Comparison of ENCODE assay signal across 25 cellular contexts in genomic region chr4:26385690-26386089, GRCh38.
"Had no signal": no experiment of that assay in that cellular context is flagged by ENCODE, and none has a peak within 500 bp of the region (broad histone marks: within the 10 kb centered on the region; RNA-seq: fewer than 3 reads in every experiment).

No MANE protein-coding gene starts in this region.

- H3K4me1 ChIP-seq: Peyer's patch had no signal

- H3K4me3 Mint-ChIP-seq: activated CD8-positive, alpha-beta memory T cell treated with anti-CD3 and anti-CD28 coated beads, Interleukin-2, amount 10 ng/mL, durations not matched to agents 7 days and 5 days; activated naive CD4-positive, alpha-beta T cell treated with anti-CD3 and anti-CD28 coated beads for 36 hours; activated naive CD8-positive, alpha-beta T cell treated with anti-CD3 and anti-CD28 coated beads, Interleukin-2, amount 10 ng/mL, durations not matched to agents 7 days and 5 days; activated T-cell treated with anti-CD3 and anti-CD28 coated beads, Interleukin-2, amount 50 U/mL, for 24 hours; activated T-helper 1 cell treated with anti-CD3 and anti-CD28 coated beads, Interleukin-12 subunit alpha, Interleukin-12 subunit beta, Interleukin-2, Interleukin-4 antibody, amounts not matched to agents 30 ng/mL and 10 ng/mL and 1 ng/mL, durations not matched to agents 14 hours and 24 hours and 36 hours had no signal

- H3K9me3 ChIP-seq: Peyer's patch had no signal

- H3K27ac ChIP-seq: Peyer's patch, VCaP had no signal

- H3K27me3 Mint-ChIP-seq: activated CD8-positive, alpha-beta memory T cell treated with anti-CD3 and anti-CD28 coated beads, Interleukin-2, amount 10 ng/mL, durations not matched to agents 7 days and 5 days; activated naive CD8-positive, alpha-beta T cell treated with anti-CD3 and anti-CD28 coated beads, Interleukin-2, amount 10 ng/mL, durations not matched to agents 7 days and 5 days; activated T-cell treated with anti-CD3 and anti-CD28 coated beads, Interleukin-2, amount 50 U/mL, for 24 hours; central memory CD8-positive, alpha-beta T cell had no signal

- DNase-seq: activated CD4-positive, CD25-positive, alpha-beta regulatory T cell; activated CD8-positive, alpha-beta memory T cell treated with anti-CD3 and anti-CD28 coated beads, Interleukin-2, amount 10 ng/mL, durations not matched to agents 7 days and 5 days; activated gamma-delta T cell; activated naive CD4-positive, alpha-beta T cell treated with anti-CD3 and anti-CD28 coated beads for 36 hours; activated naive CD8-positive, alpha-beta T cell treated with anti-CD3 and anti-CD28 coated beads, Interleukin-2, amount 10 ng/mL, durations not matched to agents 7 days and 5 days; activated T-cell treated with anti-CD3 and anti-CD28 coated beads, Interleukin-2, amount 50 U/mL, for 24 hours; aorta; Karpas-422; MM.1S; NCI-H1105; NCI-H1436; NCI-H1694 treated with DMSO at 0.1 percent for 48 hours; NCI-H2029 treated with DMSO at 0.1 percent for 48 hours; NCI-H345; NCI-H510A; NCI-H69; NK-92 treated with Interleukin-12 subunit alpha and Interleukin-12 subunit beta, amount 100 ng/mL, for 24 hours; Peyer's patch; SHP77 treated with DMSO at 0.1 percent for 48 hours; T-helper 2 cell; T1000 had no signal

- H3K27me3 ChIP-seq: Peyer's patch had no signal

- H3K27ac Mint-ChIP-seq: activated naive CD4-positive, alpha-beta T cell treated with anti-CD3 and anti-CD28 coated beads for 36 hours; activated naive CD8-positive, alpha-beta T cell treated with anti-CD3 and anti-CD28 coated beads, Interleukin-2, amount 10 ng/mL, durations not matched to agents 7 days and 5 days; activated T-cell treated with anti-CD3 and anti-CD28 coated beads, Interleukin-2, amount 50 U/mL, for 24 hours had no signal

- H3K9me3 Mint-ChIP-seq: activated naive CD4-positive, alpha-beta T cell treated with anti-CD3 and anti-CD28 coated beads for 36 hours; activated naive CD8-positive, alpha-beta T cell treated with anti-CD3 and anti-CD28 coated beads, Interleukin-2, amount 10 ng/mL, durations not matched to agents 7 days and 5 days; activated T-cell treated with anti-CD3 and anti-CD28 coated beads, Interleukin-2, amount 50 U/mL, for 24 hours; activated T-helper 1 cell treated with anti-CD3 and anti-CD28 coated beads, Interleukin-12 subunit alpha, Interleukin-12 subunit beta, Interleukin-2, Interleukin-4 antibody, amounts not matched to agents 30 ng/mL and 10 ng/mL and 1 ng/mL, durations not matched to agents 14 hours and 24 hours and 36 hours; central memory CD8-positive, alpha-beta T cell had no signal

- ATAC-seq: K562 had no signal
